Comparison of ENCODE assay signal across 28 cellular contexts in the genomic region with DNA sequence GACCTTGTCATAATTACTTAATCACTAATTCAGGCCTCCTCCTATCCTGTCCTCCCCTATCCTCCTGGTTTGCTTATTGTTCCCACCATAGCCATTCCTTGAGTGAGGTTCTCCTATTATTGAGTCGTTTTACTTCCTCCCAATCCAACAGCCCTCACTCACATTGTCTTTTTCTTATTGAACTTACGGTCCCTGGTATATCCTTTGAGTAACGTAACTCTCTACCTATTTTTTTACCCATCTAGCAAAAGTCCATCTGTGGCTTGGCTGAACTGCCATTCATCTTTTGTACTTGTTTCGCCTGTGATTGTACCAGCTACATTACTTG. TPM values are rescaled to one million over a fixed set of nuclear protein-coding genes. Genes with fewer than 3 reads are reported as not detected.
DNase-seq lines count a peak whose midpoint lies in the region; ATAC-seq lines count a peak whose summit lies in the region.
"Had no signal": no experiment of that assay in that cellular context is flagged by ENCODE, and none has a peak within 500 bp of the region (broad histone marks: within the 10 kb centered on the region; RNA-seq: fewer than 3 reads in every experiment).

No MANE protein-coding gene starts in this region.

- H3K4me1 Mint-ChIP-seq in activated T-helper 17 cell treated with anti-CD3 and anti-CD28 coated beads, Interleukin-2, amount 50 U/mL, for 72 hours, result no peaks in the 10 kb centered on the region
- H3K4me1 Mint-ChIP-seq in immature natural killer cell, result peaks cover 0 to 8% of the 10 kb centered on the region in 2 donors
- H3K4me1 Mint-ChIP-seq in stimulated activated effector memory CD8-positive, alpha-beta T cell treated with anti-CD3 and anti-CD28 coated beads, Interleukin-12 subunit alpha, Interleukin-12 subunit beta, amount 100 ng/mL, for 72 hours, result no peaks in the 10 kb centered on the region

- H3K27ac Mint-ChIP-seq in activated T-helper 17 cell treated with anti-CD3 and anti-CD28 coated beads, Interleukin-2, amount 50 U/mL, for 72 hours, result peak overlapping the region; percentile 23
- peak overlapping the region in 4 of 6 donors; percentile 11 to 82 (median 22) for H3K27ac Mint-ChIP-seq in immature natural killer cell
- no peak overlapping the region for H3K27ac Mint-ChIP-seq in stimulated activated effector memory CD8-positive, alpha-beta T cell treated with anti-CD3 and anti-CD28 coated beads, Interleukin-12 subunit alpha, Interleukin-12 subunit beta, amount 100 ng/mL, for 72 hours
- H3K27ac Mint-ChIP-seq: activated CD4-positive, alpha-beta memory T cell treated with anti-CD3 and anti-CD28 coated beads for 36 hours had no signal

- no peaks in the 10 kb centered on the region for H3K27me3 Mint-ChIP-seq in activated T-helper 17 cell treated with anti-CD3 and anti-CD28 coated beads, Interleukin-2, amount 50 U/mL, for 72 hours
- H3K27me3 Mint-ChIP-seq in immature natural killer cell (ENCODE audit: low read depth in 3 of 3), result peaks cover 0 to 2% (median 1%) of the 10 kb centered on the region in 3 donors
- H3K27me3 Mint-ChIP-seq: activated CD4-positive, alpha-beta memory T cell treated with anti-CD3 and anti-CD28 coated beads for 36 hours; stimulated activated naive B cell treated with anti-CD40 and anti-IgM and Interleukin-4, amounts not matched to agents 10 μg/mL and 1 μg/mL and 100 μg/mL, for 72 hours had no signal

- H3K36me3 Mint-ChIP-seq in activated T-helper 17 cell treated with anti-CD3 and anti-CD28 coated beads, Interleukin-2, amount 50 U/mL, for 72 hours (ENCODE audit: low read depth), result peaks cover 81% of the 10 kb centered on the region
- H3K36me3 Mint-ChIP-seq in immature natural killer cell, result peaks cover 13 to 45% (median 17%) of the 10 kb centered on the region in 3 donors
- peaks cover 62% of the 10 kb centered on the region for H3K36me3 Mint-ChIP-seq in stimulated activated effector memory CD8-positive, alpha-beta T cell treated with anti-CD3 and anti-CD28 coated beads, Interleukin-12 subunit alpha, Interleukin-12 subunit beta, amount 100 ng/mL, for 72 hours

- H3K4me3 Mint-ChIP-seq in activated T-helper 17 cell treated with anti-CD3 and anti-CD28 coated beads, Interleukin-2, amount 50 U/mL, for 72 hours, result no peak overlapping the region
- H3K4me3 Mint-ChIP-seq in immature natural killer cell, result no peak overlapping the region
- H3K4me3 Mint-ChIP-seq in stimulated activated effector memory CD8-positive, alpha-beta T cell treated with anti-CD3 and anti-CD28 coated beads, Interleukin-12 subunit alpha, Interleukin-12 subunit beta, amount 100 ng/mL, for 72 hours, result no peak overlapping the region
- H3K4me3 Mint-ChIP-seq: activated CD4-positive, alpha-beta memory T cell treated with anti-CD3 and anti-CD28 coated beads for 36 hours; stimulated activated naive B cell treated with anti-CD40 and anti-IgM and Interleukin-4, amounts not matched to agents 10 μg/mL and 1 μg/mL and 100 μg/mL, for 72 hours had no signal

- no peak for ATAC-seq in activated T-helper 17 cell treated with anti-CD3 and anti-CD28 coated beads, Interleukin-2, amount 50 U/mL, for 72 hours (replicated peaks)
- ATAC-seq in stimulated activated effector memory CD8-positive, alpha-beta T cell treated with anti-CD3 and anti-CD28 coated beads, Interleukin-12 subunit alpha, Interleukin-12 subunit beta, amount 100 ng/mL, for 72 hours, result no peak
- ATAC-seq: foreskin keratinocyte; stimulated activated naive B cell treated with anti-CD40 and anti-IgM and Interleukin-4, amounts not matched to agents 10 μg/mL and 1 μg/mL and 100 μg/mL, for 72 hours had no signal

- H3K9me3 Mint-ChIP-seq in activated T-helper 17 cell treated with anti-CD3 and anti-CD28 coated beads, Interleukin-2, amount 50 U/mL, for 72 hours, result no peaks in the 10 kb centered on the region
- no peaks in the 10 kb centered on the region for H3K9me3 Mint-ChIP-seq in immature natural killer cell
- H3K9me3 Mint-ChIP-seq in stimulated activated effector memory CD8-positive, alpha-beta T cell treated with anti-CD3 and anti-CD28 coated beads, Interleukin-12 subunit alpha, Interleukin-12 subunit beta, amount 100 ng/mL, for 72 hours, result no peaks in the 10 kb centered on the region
- H3K9me3 Mint-ChIP-seq: activated CD4-positive, alpha-beta memory T cell treated with anti-CD3 and anti-CD28 coated beads for 36 hours had no signal

- peak; percentile 33 for DNase-seq in NCI-H82 (lab: John Stamatoyannopoulos, UW)
- no peak for DNase-seq in NCI-H82 treated with DMSO at 0.1 percent for 48 hours (lab: John Stamatoyannopoulos, UW; ENCODE audit: unreplicated experiment)
- peak; percentile 66 for DNase-seq in DMS114 treated with DMSO at 0.1 percent for 48 hours (lab: John Stamatoyannopoulos, UW; ENCODE audit: unreplicated experiment)
- no peak for DNase-seq in immature natural killer cell
- no peak for DNase-seq in stimulated activated CD8-positive, alpha-beta memory T cell treated with anti-CD3 and anti-CD28 coated beads, Interleukin-4, amount 100 ng/mL, for 48 hours
- DNase-seq in stimulated activated effector memory CD8-positive, alpha-beta T cell treated with anti-CD3 and anti-CD28 coated beads, Interleukin-12 subunit alpha, Interleukin-12 subunit beta, amount 100 ng/mL, for 72 hours (ENCODE audit: low spot score in 2 of 2), result no peak
- DNase-seq in NCI-H146 treated with DMSO at 0.1 percent for 48 hours (lab: John Stamatoyannopoulos, UW; ENCODE audit: unreplicated experiment), result no peak
- DNase-seq: activated CD4-positive, alpha-beta memory T cell treated with anti-CD3 and anti-CD28 coated beads for 36 hours; activated CD4-positive, CD25-positive, alpha-beta regulatory T cell; caudate nucleus; COR-L47; DMS79 treated with DMSO at 0.1 percent for 48 hours; esophagus squamous epithelium; foreskin keratinocyte; GM23248; head of caudate nucleus; islet precursor cell; KG1; left ventricle myocardium inferior; MG63; NCI-H1105 treated with DMSO at 0.1 percent for 48 hours; NCI-H2029; NCI-H524; stimulated activated CD4-positive, alpha-beta T cell treated with anti-CD3 and anti-CD28 coated beads, Interleukin-15, amount 100 ng/mL, for 24 hours; stimulated activated CD4-positive, alpha-beta T cell treated with anti-CD3 and anti-CD28 coated beads, Interleukin-4, amount 100 ng/mL, for 4 hours; stimulated activated naive B cell treated with anti-CD40 and anti-IgM and Interleukin-4, amounts not matched to agents 10 μg/mL and 1 μg/mL and 100 μg/mL, for 72 hours; T-helper 1 cell had no signal

RNA-seq across cellular contexts. Expression of a gene that starts 43.1 kb away (rescaled TPM):
- 100 to 1,000 TPM; 111 to 132 TPM for total RNA-seq in activated T-helper 17 cell treated with anti-CD3 and anti-CD28 coated beads, Interleukin-2, amount 50 U/mL, for 72 hours
- polyA plus RNA-seq in immature natural killer cell, result 10 to 100 TPM; 44.0 to 98.5 (median 87.7) TPM

Comparison
In these comparisons a context has a peak if more than half of its experiments do, and no peak if none do; other contexts are left out.
1. DNase-seq: peak in NCI-H82 (single experiment) and DMS114 treated with DMSO at 0.1 percent for 48 hours (single experiment); none in NCI-H82 treated with DMSO at 0.1 percent for 48 hours (single experiment), immature natural killer cell (0 of 3), stimulated activated CD8-positive, alpha-beta memory T cell treated with anti-CD3 and anti-CD28 coated beads, Interleukin-4, amount 100 ng/mL, for 48 hours (single experiment), stimulated activated effector memory CD8-positive, alpha-beta T cell treated with anti-CD3 and anti-CD28 coated beads, Interleukin-12 subunit alpha, Interleukin-12 subunit beta, amount 100 ng/mL, for 72 hours (0 of 2) and NCI-H146 treated with DMSO at 0.1 percent for 48 hours (single experiment).